8 cellular contexts compared by ENCODE assay signal in the genomic region with DNA sequence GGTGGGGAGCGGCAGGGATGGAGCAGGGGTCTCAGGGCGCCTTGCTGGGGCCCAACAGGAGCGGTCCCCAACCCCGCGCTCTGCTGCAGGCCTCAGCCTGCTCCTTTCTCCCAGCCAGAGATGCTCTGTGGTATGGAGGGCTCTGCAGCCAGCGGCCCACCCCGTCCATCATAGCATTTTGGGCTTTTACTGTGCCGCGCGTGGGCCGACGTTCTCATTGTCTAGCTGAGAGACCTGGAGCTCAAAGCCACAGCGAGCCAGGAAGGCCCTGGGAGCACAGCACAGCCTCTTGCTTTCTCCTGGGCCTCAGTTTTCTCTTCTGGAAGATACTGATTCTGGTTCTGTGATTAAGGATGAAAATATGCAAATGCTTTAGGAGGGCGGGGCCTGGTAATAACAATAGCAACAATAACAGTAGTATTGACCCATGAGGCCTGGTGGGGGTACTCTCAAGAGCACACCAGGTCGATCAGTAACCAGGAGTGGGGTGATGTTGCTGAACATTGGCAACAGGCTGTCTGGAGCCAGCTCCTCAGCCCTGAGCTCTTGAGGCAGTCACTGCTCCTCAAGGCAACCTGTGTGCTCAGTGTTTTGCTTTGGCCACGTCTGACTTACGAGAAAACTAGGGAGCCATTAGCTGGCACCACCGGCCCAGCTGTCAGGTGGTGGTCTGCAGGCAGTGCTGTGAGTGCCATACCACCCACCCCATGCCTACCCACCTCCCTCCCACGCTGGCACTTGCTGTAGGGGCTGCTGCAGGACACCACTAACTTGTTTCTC. TPM values are rescaled to one million over a fixed set of nuclear protein-coding genes. Genes with fewer than 3 reads are reported as not detected.
A peak's percentile ranks its signal among the peaks of the same experiment; 100 is the strongest.
DNase-seq lines count a peak whose midpoint lies in the region; ATAC-seq and TF ChIP-seq lines count a peak whose summit lies in the region.

No MANE protein-coding gene starts in this region.

- H3K4me2 ChIP-seq in OCI-LY7 (ENCODE audit: low read length): peak overlapping the region; percentile 46

- DNase-seq in OCI-LY7 (ENCODE audit: low spot score): no peak
- no peak for DNase-seq in glutamatergic neuron
- no peak for DNase-seq in NCI-H2171 treated with DMSO at 0.1 percent for 48 hours (lab: John Stamatoyannopoulos, UW)
- DNase-seq in HEK293T (ENCODE audit: extremely low spot score): no peak

- peak overlapping the region; percentile 54 for H3K27ac Mint-ChIP-seq in glutamatergic neuron (ENCODE audit: unreplicated experiment)

- BruUV-seq in OCI-LY7 (replicated peaks; lab: Mats Ljungman, UMichigan): no TSS peak

- H3K4me3 ChIP-seq in OCI-LY7 (ENCODE audit: low read depth, low read length, poor library complexity, severe bottlenecking) (peak overlapping the region; percentile 22), skin epidermis (peak overlapping the region in 5 of 7 experiments; percentile 44 to 66 (median 48))

- peaks cover 4% of the 10 kb centered on the region for H3K36me3 Mint-ChIP-seq in glutamatergic neuron (ENCODE audit: unreplicated experiment)

- peaks cover 10% of the 10 kb centered on the region for H3K4me1 ChIP-seq in OCI-LY7 (ENCODE audit: insufficient read depth, low read length, poor library complexity, severe bottlenecking)

- POLR2A ChIA-PET in OCI-LY7 (lab: Charles Lee) (interaction anchor here (1.2 kb wide), 1 partner anchor 94 kb away, joined by 3 read pairs; a partner anchor contains a TSS), HEK293T (lab: Yijun Ruan, JAX) (interaction anchor here (0.9 to 2.2 kb wide), 7 partner anchors 14 to 147 kb away, joined by 3 to 9 read pairs (median 3); a partner anchor contains a TSS)

- H4K20me1 ChIP-seq in OCI-LY7 (ENCODE audit: insufficient read depth, low read length): no peaks in the 10 kb centered on the region; the same call in 1 of the 2 replicates

- H2AFZ ChIP-seq in OCI-LY7 (ENCODE audit: low read length): no peak overlapping the region

- peak overlapping the region; percentile 41 for H3K4me3 Mint-ChIP-seq in glutamatergic neuron (ENCODE audit: unreplicated experiment)

- intact Hi-C loops in OCI-LY7 (cut with micrococcal nuclease; ENCODE audit: unreplicated experiment): no loop called here

- CTCF ChIA-PET in OCI-LY7 (lab: Charles Lee; ENCODE audit: unreplicated experiment) (interaction anchor here (0.7 to 1.3 kb wide), 2 partner anchors 95 to 145 kb away, joined by 5 to 6 read pairs; a partner anchor contains a TSS), HEK293T (lab: Yijun Ruan, JAX) (interaction anchor here (0.6 to 2.2 kb wide), 18 partner anchors 8 to 145 kb away, joined by 3 to 21 read pairs (median 4); a partner anchor contains a TSS)

- H3K9me3 ChIP-seq in OCI-LY7 (ENCODE audit: low read length): no peaks in the 10 kb centered on the region

- H3K27ac ChIP-seq in OCI-LY7 (ENCODE audit: low read depth, low read length, poor library complexity, severe bottlenecking) (no peak overlapping the region), skin epidermis (peak overlapping the region in 7 of 21 experiments; percentile 78 to 90 (median 85))

- peaks cover 28% of the 10 kb centered on the region for H3K27me3 Mint-ChIP-seq in glutamatergic neuron (ENCODE audit: unreplicated experiment)

- H3K9me3 Mint-ChIP-seq in glutamatergic neuron (ENCODE audit: unreplicated experiment): peaks cover 25% of the 10 kb centered on the region

- peaks cover 9% of the 10 kb centered on the region for H3K36me3 ChIP-seq in OCI-LY7 (ENCODE audit: insufficient read depth, low read length)

- ATAC-seq in GM18909 (IDR thresholded peaks at IDR 0.05; ENCODE audit: poor library complexity, unreplicated experiment) (peak; percentile 13), GM18867 (IDR thresholded peaks at IDR 0.05; ENCODE audit: unreplicated experiment) (no peak), GM19397 (IDR thresholded peaks at IDR 0.05; ENCODE audit: unreplicated experiment) (no peak)

- H3K79me2 ChIP-seq in OCI-LY7 (ENCODE audit: insufficient read depth, low read depth, low read length): no peaks in the 10 kb centered on the region

- no peaks in the 10 kb centered on the region for H3K9me2 ChIP-seq in OCI-LY7 (ENCODE audit: insufficient read depth, low read length)

- TF ChIP-seq CTCF in OCI-LY7 (conservative IDR thresholded peaks at IDR 0.05; ENCODE audit: low read length) (peak; percentile 63), glutamatergic neuron (IDR thresholded peaks at IDR 0.05; ENCODE audit: partially characterized antibody, unreplicated experiment) (peak; percentile 26)

- peaks cover 25% of the 10 kb centered on the region for H3K4me1 Mint-ChIP-seq in glutamatergic neuron (ENCODE audit: low read depth, unreplicated experiment)

TF ChIP-seq in HEK293T, 16 proteins besides CTCF, POLR2A, EP300 and RAD21:
- no peak for TF ChIP-seq FOXK2 (IDR thresholded peaks at IDR 0.05)
- TF ChIP-seq BHLHE40 (IDR thresholded peaks at IDR 0.05; ENCODE audit: borderline replicate concordance): no peak
- TF ChIP-seq SP1 (IDR thresholded peaks at IDR 0.05): no peak
- TF ChIP-seq FOXM1 (IDR thresholded peaks at IDR 0.05; ENCODE audit: borderline replicate concordance): no peak
- TF ChIP-seq ELF4 (IDR thresholded peaks at IDR 0.05): no peak
- TF ChIP-seq TARDBP (IDR thresholded peaks at IDR 0.05): no peak
- no peak for TF ChIP-seq SUZ12 (IDR thresholded peaks at IDR 0.05)
- no peak for TF ChIP-seq CTBP1 (IDR thresholded peaks at IDR 0.05; ENCODE audit: borderline replicate concordance)
- TF ChIP-seq HDGF (IDR thresholded peaks at IDR 0.05; ENCODE audit: borderline replicate concordance): no peak
- no peak for TF ChIP-seq NFRKB (IDR thresholded peaks at IDR 0.05)
- no peak for TF ChIP-seq L3MBTL2 (conservative IDR thresholded peaks at IDR 0.05)
- no peak for TF ChIP-seq FOXA1 (IDR thresholded peaks at IDR 0.05)
- no peak for TF ChIP-seq LEF1 (IDR thresholded peaks at IDR 0.05; ENCODE audit: borderline replicate concordance)
- no peak for TF ChIP-seq ARNT (IDR thresholded peaks at IDR 0.05)
- TF ChIP-seq, protein P1, sequence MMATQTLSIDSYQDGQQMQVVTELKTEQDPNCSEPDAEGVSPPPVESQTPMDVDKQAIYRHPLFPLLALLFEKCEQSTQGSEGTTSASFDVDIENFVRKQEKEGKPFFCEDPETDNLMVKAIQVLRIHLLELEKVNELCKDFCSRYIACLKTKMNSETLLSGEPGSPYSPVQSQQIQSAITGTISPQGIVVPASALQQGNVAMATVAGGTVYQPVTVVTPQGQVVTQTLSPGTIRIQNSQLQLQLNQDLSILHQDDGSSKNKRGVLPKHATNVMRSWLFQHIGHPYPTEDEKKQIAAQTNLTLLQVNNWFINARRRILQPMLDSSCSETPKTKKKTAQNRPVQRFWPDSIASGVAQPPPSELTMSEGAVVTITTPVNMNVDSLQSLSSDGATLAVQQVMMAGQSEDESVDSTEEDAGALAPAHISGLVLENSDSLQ (IDR thresholded peaks at IDR 0.05): no peak

RNA-seq across cellular contexts. Expression of a gene that starts 1.1 kb away (rescaled TPM):
- 0.08 and 0.19 TPM in 2 replicates for total RNA-seq in OCI-LY7 (2014; rRNA removed; shearing (Covaris generic))
- total RNA-seq in OCI-LY7 (2022): not detected in 2 replicates
- 140 TPM for total RNA-seq in glutamatergic neuron (ENCODE audit: unreplicated experiment)

RNA-seq across cellular contexts. Expression of a gene that starts 20.5 kb away (rescaled TPM):
- 17.1 and 27.5 TPM in 2 replicates for total RNA-seq in OCI-LY7 (2014; rRNA removed; shearing (Covaris generic))
- total RNA-seq in OCI-LY7 (2022) (21.8 and 26.8 TPM in 2 replicates), glutamatergic neuron (ENCODE audit: unreplicated experiment) (23.2 TPM)

Comparison
In these comparisons a context has a peak if more than half of its experiments do, and no peak if none do; other contexts are left out.
1. RNA of a gene that starts 1.1 kb away (total RNA-seq): 140 TPM in glutamatergic neuron (single experiment); 0.08 to 0.19 TPM in OCI-LY7; every median in the first group is over 100 times any median in the second.